1 cellular context compared by ENCODE assay signal in the genomic region with DNA sequence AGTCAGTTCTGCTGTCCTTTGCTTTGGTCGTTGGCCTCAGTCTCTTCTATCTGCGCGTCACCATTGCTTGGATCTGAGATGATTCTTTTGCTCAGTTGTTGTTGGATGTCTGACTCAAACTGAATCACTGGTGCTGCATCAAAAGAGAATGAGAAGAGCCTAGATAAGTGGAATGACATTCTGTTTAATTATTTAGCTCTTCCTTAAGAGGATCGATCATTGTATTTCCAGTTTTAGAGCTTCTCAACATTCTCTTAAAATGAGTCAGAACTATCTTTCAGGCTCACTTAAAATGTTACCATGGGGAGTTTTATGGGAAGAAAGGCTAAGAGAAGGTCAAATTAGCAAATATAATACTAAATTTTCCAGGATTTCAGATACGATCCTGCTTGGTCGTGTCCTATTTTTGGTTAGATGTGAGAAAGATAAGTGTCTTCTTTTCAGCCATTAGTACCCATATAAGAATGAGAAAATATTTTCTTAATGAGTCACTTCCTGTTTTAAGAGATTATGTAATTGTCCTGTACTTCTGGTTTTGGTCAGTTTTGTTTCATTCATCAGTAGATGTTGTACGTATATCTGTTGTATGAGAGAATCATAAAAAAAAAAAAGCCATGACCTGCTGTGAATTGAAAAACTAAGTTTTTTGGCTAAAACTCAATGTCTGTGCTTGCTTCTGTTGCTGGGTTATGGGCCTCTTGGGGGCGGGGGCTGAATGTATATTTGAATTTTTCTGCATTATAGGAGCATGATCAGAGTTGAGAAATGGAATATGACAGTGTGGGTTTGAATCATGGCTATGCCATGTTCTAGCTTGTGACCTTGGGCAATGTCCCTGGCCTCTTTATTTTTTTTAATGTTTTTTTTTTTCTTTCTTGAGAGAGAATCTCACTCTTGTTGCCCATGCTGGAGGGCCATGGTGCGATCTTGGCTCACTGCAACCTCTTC.
TF ChIP-seq lines count a peak whose summit lies in the region.

No MANE protein-coding gene starts in this region.

TF ChIP-seq in GM12878, 131 proteins besides CTCF, POLR2A, EP300 and RAD21 (continued from another document):
- TF ChIP-seq SUZ12 (IDR thresholded peaks at IDR 0.05; ENCODE audit: unreplicated experiment) (no peak), ZBED1 (IDR thresholded peaks at IDR 0.05; ENCODE audit: borderline replicate concordance) (no peak; the same call in 1 of the 2 replicates), WRNIP1 (IDR thresholded peaks at IDR 0.05; ENCODE audit: borderline replicate concordance, low read depth, low read length) (no peak), NRF1 (conservative IDR thresholded peaks at IDR 0.05; ENCODE audit: low read depth, low read length) (no peak), CBX3 (IDR thresholded peaks at IDR 0.05; ENCODE audit: borderline replicate concordance, low read depth) (no peak), NFIC (IDR thresholded peaks at IDR 0.05; ENCODE audit: low read depth, low read length) (peak; percentile 95), JUNB (IDR thresholded peaks at IDR 0.05) (peak; percentile 95), ATF7 (IDR thresholded peaks at IDR 0.05; ENCODE audit: low read depth) (peak; percentile 98), MEF2B (IDR thresholded peaks at IDR 0.05; ENCODE audit: partially characterized antibody, poor library complexity, severe bottlenecking) (peak; percentile 70), ZZZ3 (IDR thresholded peaks at IDR 0.05; ENCODE audit: control insufficient read depth, insufficient read length, low read depth) (no peak), NFYA (IDR thresholded peaks at IDR 0.05; ENCODE audit: borderline replicate concordance, low read depth, low read length) (no peak), CREB1 (IDR thresholded peaks at IDR 0.05; ENCODE audit: low read depth) (no peak), LARP7 (IDR thresholded peaks at IDR 0.05) (no peak), SIN3A (IDR thresholded peaks at IDR 0.05; ENCODE audit: low read depth, low read length) (no peak), SREBF1 (IDR thresholded peaks at IDR 0.05; ENCODE audit: low read length) (no peak)
- TF ChIP-seq, protein P1, sequence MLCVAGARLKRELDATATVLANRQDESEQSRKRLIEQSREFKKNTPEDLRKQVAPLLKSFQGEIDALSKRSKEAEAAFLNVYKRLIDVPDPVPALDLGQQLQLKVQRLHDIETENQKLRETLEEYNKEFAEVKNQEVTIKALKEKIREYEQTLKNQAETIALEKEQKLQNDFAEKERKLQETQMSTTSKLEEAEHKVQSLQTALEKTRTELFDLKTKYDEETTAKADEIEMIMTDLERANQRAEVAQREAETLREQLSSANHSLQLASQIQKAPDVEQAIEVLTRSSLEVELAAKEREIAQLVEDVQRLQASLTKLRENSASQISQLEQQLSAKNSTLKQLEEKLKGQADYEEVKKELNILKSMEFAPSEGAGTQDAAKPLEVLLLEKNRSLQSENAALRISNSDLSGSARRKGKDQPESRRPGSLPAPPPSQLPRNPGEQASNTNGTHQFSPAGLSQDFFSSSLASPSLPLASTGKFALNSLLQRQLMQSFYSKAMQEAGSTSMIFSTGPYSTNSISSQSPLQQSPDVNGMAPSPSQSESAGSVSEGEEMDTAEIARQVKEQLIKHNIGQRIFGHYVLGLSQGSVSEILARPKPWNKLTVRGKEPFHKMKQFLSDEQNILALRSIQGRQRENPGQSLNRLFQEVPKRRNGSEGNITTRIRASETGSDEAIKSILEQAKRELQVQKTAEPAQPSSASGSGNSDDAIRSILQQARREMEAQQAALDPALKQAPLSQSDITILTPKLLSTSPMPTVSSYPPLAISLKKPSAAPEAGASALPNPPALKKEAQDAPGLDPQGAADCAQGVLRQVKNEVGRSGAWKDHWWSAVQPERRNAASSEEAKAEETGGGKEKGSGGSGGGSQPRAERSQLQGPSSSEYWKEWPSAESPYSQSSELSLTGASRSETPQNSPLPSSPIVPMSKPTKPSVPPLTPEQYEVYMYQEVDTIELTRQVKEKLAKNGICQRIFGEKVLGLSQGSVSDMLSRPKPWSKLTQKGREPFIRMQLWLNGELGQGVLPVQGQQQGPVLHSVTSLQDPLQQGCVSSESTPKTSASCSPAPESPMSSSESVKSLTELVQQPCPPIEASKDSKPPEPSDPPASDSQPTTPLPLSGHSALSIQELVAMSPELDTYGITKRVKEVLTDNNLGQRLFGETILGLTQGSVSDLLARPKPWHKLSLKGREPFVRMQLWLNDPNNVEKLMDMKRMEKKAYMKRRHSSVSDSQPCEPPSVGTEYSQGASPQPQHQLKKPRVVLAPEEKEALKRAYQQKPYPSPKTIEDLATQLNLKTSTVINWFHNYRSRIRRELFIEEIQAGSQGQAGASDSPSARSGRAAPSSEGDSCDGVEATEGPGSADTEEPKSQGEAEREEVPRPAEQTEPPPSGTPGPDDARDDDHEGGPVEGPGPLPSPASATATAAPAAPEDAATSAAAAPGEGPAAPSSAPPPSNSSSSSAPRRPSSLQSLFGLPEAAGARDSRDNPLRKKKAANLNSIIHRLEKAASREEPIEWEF (IDR thresholded peaks at IDR 0.05; ENCODE audit: insufficient replicate concordance, low read depth, low read length), result peak; percentile 66
- TF ChIP-seq, protein P2, sequence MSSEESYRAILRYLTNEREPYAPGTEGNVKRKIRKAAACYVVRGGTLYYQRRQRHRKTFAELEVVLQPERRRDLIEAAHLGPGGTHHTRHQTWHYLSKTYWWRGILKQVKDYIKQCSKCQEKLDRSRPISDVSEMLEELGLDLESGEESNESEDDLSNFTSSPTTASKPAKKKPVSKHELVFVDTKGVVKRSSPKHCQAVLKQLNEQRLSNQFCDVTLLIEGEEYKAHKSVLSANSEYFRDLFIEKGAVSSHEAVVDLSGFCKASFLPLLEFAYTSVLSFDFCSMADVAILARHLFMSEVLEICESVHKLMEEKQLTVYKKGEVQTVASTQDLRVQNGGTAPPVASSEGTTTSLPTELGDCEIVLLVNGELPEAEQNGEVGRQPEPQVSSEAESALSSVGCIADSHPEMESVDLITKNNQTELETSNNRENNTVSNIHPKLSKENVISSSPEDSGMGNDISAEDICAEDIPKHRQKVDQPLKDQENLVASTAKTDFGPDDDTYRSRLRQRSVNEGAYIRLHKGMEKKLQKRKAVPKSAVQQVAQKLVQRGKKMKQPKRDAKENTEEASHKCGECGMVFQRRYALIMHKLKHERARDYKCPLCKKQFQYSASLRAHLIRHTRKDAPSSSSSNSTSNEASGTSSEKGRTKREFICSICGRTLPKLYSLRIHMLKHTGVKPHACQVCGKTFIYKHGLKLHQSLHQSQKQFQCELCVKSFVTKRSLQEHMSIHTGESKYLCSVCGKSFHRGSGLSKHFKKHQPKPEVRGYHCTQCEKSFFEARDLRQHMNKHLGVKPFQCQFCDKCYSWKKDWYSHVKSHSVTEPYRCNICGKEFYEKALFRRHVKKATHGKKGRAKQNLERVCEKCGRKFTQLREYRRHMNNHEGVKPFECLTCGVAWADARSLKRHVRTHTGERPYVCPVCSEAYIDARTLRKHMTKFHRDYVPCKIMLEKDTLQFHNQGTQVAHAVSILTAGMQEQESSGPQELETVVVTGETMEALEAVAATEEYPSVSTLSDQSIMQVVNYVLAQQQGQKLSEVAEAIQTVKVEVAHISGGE (CRISPR knock-in tag; IDR thresholded peaks at IDR 0.05), result no peak
- TF ChIP-seq, protein P3, sequence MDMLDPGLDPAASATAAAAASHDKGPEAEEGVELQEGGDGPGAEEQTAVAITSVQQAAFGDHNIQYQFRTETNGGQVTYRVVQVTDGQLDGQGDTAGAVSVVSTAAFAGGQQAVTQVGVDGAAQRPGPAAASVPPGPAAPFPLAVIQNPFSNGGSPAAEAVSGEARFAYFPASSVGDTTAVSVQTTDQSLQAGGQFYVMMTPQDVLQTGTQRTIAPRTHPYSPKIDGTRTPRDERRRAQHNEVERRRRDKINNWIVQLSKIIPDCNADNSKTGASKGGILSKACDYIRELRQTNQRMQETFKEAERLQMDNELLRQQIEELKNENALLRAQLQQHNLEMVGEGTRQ (IDR thresholded peaks at IDR 0.05; ENCODE audit: borderline replicate concordance, low read depth, low read length), result no peak
- TF ChIP-seq, protein P4, sequence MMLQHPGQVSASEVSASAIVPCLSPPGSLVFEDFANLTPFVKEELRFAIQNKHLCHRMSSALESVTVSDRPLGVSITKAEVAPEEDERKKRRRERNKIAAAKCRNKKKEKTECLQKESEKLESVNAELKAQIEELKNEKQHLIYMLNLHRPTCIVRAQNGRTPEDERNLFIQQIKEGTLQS (IDR thresholded peaks at IDR 0.05; ENCODE audit: borderline replicate concordance, extremely low read depth, low read depth, low read length), result no peak
- TF ChIP-seq, protein P5, sequence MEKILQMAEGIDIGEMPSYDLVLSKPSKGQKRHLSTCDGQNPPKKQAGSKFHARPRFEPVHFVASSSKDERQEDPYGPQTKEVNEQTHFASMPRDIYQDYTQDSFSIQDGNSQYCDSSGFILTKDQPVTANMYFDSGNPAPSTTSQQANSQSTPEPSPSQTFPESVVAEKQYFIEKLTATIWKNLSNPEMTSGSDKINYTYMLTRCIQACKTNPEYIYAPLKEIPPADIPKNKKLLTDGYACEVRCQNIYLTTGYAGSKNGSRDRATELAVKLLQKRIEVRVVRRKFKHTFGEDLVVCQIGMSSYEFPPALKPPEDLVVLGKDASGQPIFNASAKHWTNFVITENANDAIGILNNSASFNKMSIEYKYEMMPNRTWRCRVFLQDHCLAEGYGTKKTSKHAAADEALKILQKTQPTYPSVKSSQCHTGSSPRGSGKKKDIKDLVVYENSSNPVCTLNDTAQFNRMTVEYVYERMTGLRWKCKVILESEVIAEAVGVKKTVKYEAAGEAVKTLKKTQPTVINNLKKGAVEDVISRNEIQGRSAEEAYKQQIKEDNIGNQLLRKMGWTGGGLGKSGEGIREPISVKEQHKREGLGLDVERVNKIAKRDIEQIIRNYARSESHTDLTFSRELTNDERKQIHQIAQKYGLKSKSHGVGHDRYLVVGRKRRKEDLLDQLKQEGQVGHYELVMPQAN (conservative IDR thresholded peaks at IDR 0.05), result no peak
TF ChIP-seq in GM12878: peak in this region for 28.
